ENCODE assay signal across 19 cellular contexts in genomic region chrX:9905721-9906120, GRCh38.
DNase-seq lines count a peak whose midpoint lies in the region; ATAC-seq and TF ChIP-seq lines count a peak whose summit lies in the region.
"Had no signal": no experiment of that assay in that cellular context is flagged by ENCODE, and none has a peak within 500 bp of the region (broad histone marks: within the 10 kb centered on the region; RNA-seq: fewer than 3 reads in every experiment).

No MANE protein-coding gene starts in this region.

- H3K27me3 ChIP-seq in mammary epithelial cell (ENCODE audit: insufficient read depth, low read length), result no peaks in the 10 kb centered on the region
- peaks cover 0 to 15% of the 10 kb centered on the region in 2 donors for H3K27me3 ChIP-seq in breast epithelium
- H3K27me3 ChIP-seq in fibroblast of lung (ENCODE audit: control insufficient read depth, insufficient read depth, low read length), result no peaks in the 10 kb centered on the region

- no peak for ATAC-seq in WTC11
- ATAC-seq: HepG2, K562 had no signal

- no peak overlapping the region for H3K4me3 ChIP-seq in mammary epithelial cell (replicated peaks in 1 of 3; ENCODE audit: insufficient read depth in 1 of 3, low read depth in 2 of 3, low read length in 3 of 3)
- H3K4me3 ChIP-seq in breast epithelium, result no peak overlapping the region
- H3K4me3 ChIP-seq in fibroblast of lung (replicated peaks in 1 of 4; ENCODE audit: control extremely low read depth in 1 of 4, insufficient read depth in 1 of 4, low read depth in 3 of 4, low read length in 4 of 4), result no peak overlapping the region
- H3K4me3 ChIP-seq: K562 had no signal

- H3K4me2 ChIP-seq in mammary epithelial cell (ENCODE audit: insufficient read depth, low read depth, low read length) (peak overlapping the region; percentile 38), fibroblast of lung (ENCODE audit: extremely low read depth, insufficient read depth, low read length) (no peak overlapping the region)
- H3K4me2 ChIP-seq: SK-N-SH had no signal

- no peaks in the 10 kb centered on the region for H3K9me3 Mint-ChIP-seq in WTC11
- H3K9me3 Mint-ChIP-seq in type B pancreatic cell, result no peaks in the 10 kb centered on the region

- WGBS in mammary epithelial cell (ENCODE audit: low coverage, missing lambda C conversion rate), result 72% methylated on average over 5 of the region's 5 CpGs

- dilution Hi-C loops in mammary epithelial cell (cut with HindIII; ENCODE audit: low sequenced_read_pairs), result no loop called here

- H3K27ac ChIP-seq in mammary epithelial cell (ENCODE audit: insufficient read depth, low read depth, low read length), result no peak overlapping the region
- H3K27ac ChIP-seq in breast epithelium, result no peak overlapping the region
- peak overlapping the region; percentile 76 for H3K27ac ChIP-seq in fibroblast of lung (ENCODE audit: insufficient read depth, low read length)

- peak overlapping the region; percentile 36; the same call in 1 of the 2 replicates for H3K27ac Mint-ChIP-seq in WTC11
- H3K27ac Mint-ChIP-seq in type B pancreatic cell, result peak overlapping the region; percentile 66

- H3K4me3 Mint-ChIP-seq in WTC11, result no peak overlapping the region
- H3K4me3 Mint-ChIP-seq in type B pancreatic cell, result no peak overlapping the region

- TF ChIP-seq CTCF in mammary epithelial cell (conservative IDR thresholded peaks at IDR 0.05 in 1 of 2, IDR thresholded peaks at IDR 0.05 in 1 of 2; ENCODE audit: extremely low read depth in 1 of 2, insufficient read depth in 1 of 2, low read depth in 1 of 2, low read length in 2 of 2) (no peak), breast epithelium (IDR thresholded peaks at IDR 0.05) (no peak), WTC11 (IDR thresholded peaks at IDR 0.05) (no peak), fibroblast of lung (conservative IDR thresholded peaks at IDR 0.05 in 1 of 2, IDR thresholded peaks at IDR 0.05 in 1 of 2; ENCODE audit: low read depth in 1 of 2, low read length in 2 of 2) (no peak), type B pancreatic cell (conservative IDR thresholded peaks at IDR 0.05) (no peak)

- H3K79me2 ChIP-seq in mammary epithelial cell (ENCODE audit: insufficient read depth, low read length), result no peaks in the 10 kb centered on the region
- no peaks in the 10 kb centered on the region for H3K79me2 ChIP-seq in fibroblast of lung (ENCODE audit: control insufficient read depth, insufficient read depth, low read length)

- CTCF ChIA-PET in mammary epithelial cell (lab: Charles Lee; ENCODE audit: low non-redundant PET), result no interaction called here
- CTCF ChIA-PET in WTC11 (lab: Charles Lee), result interaction anchor here (0.6 to 1.2 kb wide), 2 partner anchors 14 to 214 kb away, joined by 5 read pairs; no protein-coding TSS in a partner anchor

- BruUV-seq in mammary epithelial cell (replicated peaks; lab: Mats Ljungman, UMichigan), result no TSS peak

- no peak for TF ChIP-seq POLR2A in breast epithelium (IDR thresholded peaks at IDR 0.05)

- H4K20me1 ChIP-seq in mammary epithelial cell (ENCODE audit: insufficient read depth, low read length) (no peaks in the 10 kb centered on the region), fibroblast of lung (ENCODE audit: control insufficient read depth, extremely low read depth, insufficient read depth, low read length) (no peaks in the 10 kb centered on the region)

- H3K36me3 Mint-ChIP-seq in WTC11 (no peaks in the 10 kb centered on the region), type B pancreatic cell (no peaks in the 10 kb centered on the region)

- POLR2A ChIA-PET in WTC11 (lab: Charles Lee), result no interaction called here

- H2AFZ ChIP-seq in mammary epithelial cell (ENCODE audit: low read depth, low read length) (peak overlapping the region; percentile 34), fibroblast of lung (ENCODE audit: low read length) (no peak overlapping the region)

- H3K9ac ChIP-seq in mammary epithelial cell (ENCODE audit: insufficient read depth, low read length), result no peak overlapping the region
- peak overlapping the region; percentile 30 for H3K9ac ChIP-seq in fibroblast of lung (ENCODE audit: insufficient read depth, low read length)
- H3K9ac ChIP-seq: SK-N-SH had no signal

- intact Hi-C loops in mammary epithelial cell (cut with micrococcal nuclease), result no loop called here
- intact Hi-C loops in breast epithelium (cut with DNase I; ENCODE audit: low total_unique reads), result no loop called here

- H3K4me1 ChIP-seq in mammary epithelial cell (ENCODE audit: insufficient read depth, low read length), result peaks cover 28% of the 10 kb centered on the region
- H3K4me1 ChIP-seq in breast epithelium, result no peaks in the 10 kb centered on the region
- peaks cover 5% of the 10 kb centered on the region for H3K4me1 ChIP-seq in fibroblast of lung (ENCODE audit: control insufficient read depth, extremely low read depth, insufficient read depth, low read length)

- H3K36me3 ChIP-seq in mammary epithelial cell (ENCODE audit: insufficient read depth, low read length), result no peaks in the 10 kb centered on the region
- H3K36me3 ChIP-seq in breast epithelium, result no peaks in the 10 kb centered on the region
- no peaks in the 10 kb centered on the region for H3K36me3 ChIP-seq in fibroblast of lung (ENCODE audit: control insufficient read depth, insufficient read depth, low read length)

- DNase-seq in mammary epithelial cell (no peak), breast epithelium (ENCODE audit: low spot score in 2 of 2) (no peak), WTC11 (ENCODE audit: low spot score) (no peak), fibroblast of lung (ENCODE audit: low read depth in 2 of 2) (no peak), type B pancreatic cell (ENCODE audit: extremely low spot score, unreplicated experiment) (no peak), middle frontal gyrus (ENCODE audit: extremely low spot score, low spot score) (no peak), amniotic stem cell (lab: John Stamatoyannopoulos, UW) (no peak), NOMO-1 (lab: John Stamatoyannopoulos, UW; ENCODE audit: unreplicated experiment in 2 of 2) (no peak)
- DNase-seq: 8988T, ACHN, H7, Kasumi-1, NCI-H2029, NCI-H446, NCI-H524 treated with DMSO at 0.1 percent for 48 hours, SK-N-SH, SW 1271 had no signal

- peaks cover 5% of the 10 kb centered on the region for H3K4me1 Mint-ChIP-seq in WTC11
- peaks cover 8% of the 10 kb centered on the region for H3K4me1 Mint-ChIP-seq in type B pancreatic cell (ENCODE audit: unreplicated experiment)

- H3K9me3 ChIP-seq in mammary epithelial cell (replicated peaks; ENCODE audit: insufficient read depth, low read length) (no peaks in the 10 kb centered on the region), breast epithelium (no peaks in the 10 kb centered on the region), fibroblast of lung (ENCODE audit: control insufficient read depth, insufficient read depth, low read depth, low read length) (no peaks in the 10 kb centered on the region)
- H3K9me3 ChIP-seq: SK-N-SH had no signal

- in situ Hi-C loops in mammary epithelial cell (cut with MboI; ENCODE audit: low sequenced_read_pairs in 2 of 2), result no loop called here

- H3K27me3 Mint-ChIP-seq in WTC11 (ENCODE audit: low read depth) (no peaks in the 10 kb centered on the region), type B pancreatic cell (no peaks in the 10 kb centered on the region)

TF ChIP-seq in WTC11, 78 proteins besides CTCF, POLR2A, EP300 and RAD21:
- TF ChIP-seq ZNF671 (CRISPR knock-in tag; IDR thresholded peaks at IDR 0.05) (no peak), ESRRA (CRISPR knock-in tag; IDR thresholded peaks at IDR 0.05; ENCODE audit: borderline replicate concordance) (no peak), E2F1 (CRISPR knock-in tag; IDR thresholded peaks at IDR 0.05) (no peak), ATF3 (CRISPR knock-in tag; conservative IDR thresholded peaks at IDR 0.05) (no peak), ZNF232 (CRISPR knock-in tag; IDR thresholded peaks at IDR 0.05) (no peak), GTF2I (CRISPR knock-in tag; conservative IDR thresholded peaks at IDR 0.05) (no peak)
TF ChIP-seq in WTC11: peak in this region for 0.
